16 cellular contexts compared by ENCODE assay signal in genomic region chr12:52200086-52200782, GRCh38. TPM values are rescaled to one million over a fixed set of nuclear protein-coding genes. Genes with fewer than 3 reads are reported as not detected.
DNase-seq lines count a peak whose midpoint lies in the region; ATAC-seq and TF ChIP-seq lines count a peak whose summit lies in the region.
"Had no signal": no experiment of that assay in that cellular context is flagged by ENCODE, and none has a peak within 500 bp of the region (broad histone marks: within the 10 kb centered on the region; RNA-seq: fewer than 3 reads in every experiment).

No MANE protein-coding gene starts in this region.

- H3K27me3 ChIP-seq in BLaER1: no peaks in the 10 kb centered on the region

- peaks cover 55% of the 10 kb centered on the region for H3K4me1 Mint-ChIP-seq in chondrocyte (ENCODE audit: low read depth)

- no peak overlapping the region for H3K27ac Mint-ChIP-seq in chondrocyte (ENCODE audit: unreplicated experiment)
- H3K27ac Mint-ChIP-seq: naive B cell, T-helper 17 cell had no signal

- no peak overlapping the region for H3K4me3 Mint-ChIP-seq in chondrocyte (ENCODE audit: unreplicated experiment)
- H3K4me3 Mint-ChIP-seq: naive B cell; stimulated activated naive CD8-positive, alpha-beta T cell treated with anti-CD3 and anti-CD28 coated beads, Interleukin-15, amount 100 ng/mL, for 72 hours; T-helper 17 cell had no signal

- peak overlapping the region; percentile 85; the same call in 1 of the 2 replicates for H3K4me2 ChIP-seq in BLaER1

- H3K4me3 ChIP-seq in BLaER1 (no peak overlapping the region), coronary artery (no peak overlapping the region)

- no peaks in the 10 kb centered on the region for H3K36me3 Mint-ChIP-seq in chondrocyte (ENCODE audit: low read depth)
- H3K36me3 Mint-ChIP-seq: naive B cell had no signal

- ATAC-seq in HG02759 (IDR thresholded peaks at IDR 0.05; ENCODE audit: unreplicated experiment): no peak
- no peak for ATAC-seq in GM18858 (IDR thresholded peaks at IDR 0.05; ENCODE audit: unreplicated experiment)
- ATAC-seq: stimulated activated naive CD8-positive, alpha-beta T cell treated with anti-CD3 and anti-CD28 coated beads, Interleukin-15, amount 100 ng/mL, for 72 hours; T-helper 17 cell had no signal

- H3K9me3 Mint-ChIP-seq in chondrocyte (ENCODE audit: low read depth): no peaks in the 10 kb centered on the region
- H3K9me3 Mint-ChIP-seq: naive B cell; stimulated activated naive CD8-positive, alpha-beta T cell treated with anti-CD3 and anti-CD28 coated beads, Interleukin-15, amount 100 ng/mL, for 72 hours had no signal

- no peak overlapping the region for H3K27ac ChIP-seq in BLaER1
- no peak overlapping the region for H3K27ac ChIP-seq in coronary artery

- no peaks in the 10 kb centered on the region for H3K36me3 ChIP-seq in BLaER1

- H3K9ac ChIP-seq in BLaER1: no peak overlapping the region

- TF ChIP-seq EP300 in Ishikawa (IDR thresholded peaks at IDR 0.05; ENCODE audit: borderline replicate concordance): no peak

- no peak for TF ChIP-seq RAD21 in Ishikawa (IDR thresholded peaks at IDR 0.05; ENCODE audit: low read depth)

- TF ChIP-seq CTCF in chondrocyte (IDR thresholded peaks at IDR 0.05) (no peak), coronary artery (IDR thresholded peaks at IDR 0.05) (no peak)

- H3K27me3 Mint-ChIP-seq in chondrocyte (ENCODE audit: low read depth): no peaks in the 10 kb centered on the region

- DNase-seq in chondrocyte (ENCODE audit: low spot score) (peak; percentile 76), myocyte (ENCODE audit: low read depth) (peak; percentile 91), coronary artery (ENCODE audit: low spot score) (no peak), T-helper 1 cell (no peak)
- DNase-seq: activated CD4-positive, alpha-beta T cell treated with anti-CD3 and anti-CD28 coated beads for 1 hour; activated gamma-delta T cell treated with Interleukin-2 at 50 U/mL for 16 hours; naive B cell; NCI-H1930; NCI-H526; stimulated activated CD4-positive, alpha-beta T cell treated with anti-CD3 and anti-CD28 coated beads, Interleukin-15, amount 100 ng/mL, for 24 hours; stimulated activated naive CD8-positive, alpha-beta T cell treated with anti-CD3 and anti-CD28 coated beads, Interleukin-15, amount 100 ng/mL, for 72 hours; T-helper 17 cell had no signal

- no peaks in the 10 kb centered on the region for H4K20me1 ChIP-seq in BLaER1

- peaks cover 66% of the 10 kb centered on the region for H3K4me1 ChIP-seq in BLaER1

- no peaks in the 10 kb centered on the region for H3K9me3 ChIP-seq in BLaER1

TF ChIP-seq in Ishikawa, 13 proteins besides CTCF, POLR2A, EP300 and RAD21:
- TF ChIP-seq CREB1 (IDR thresholded peaks at IDR 0.05; ENCODE audit: low read depth): no peak
- TF ChIP-seq EGR1 (IDR thresholded peaks at IDR 0.05): peak; percentile 68

RNA-seq across cellular contexts. Expression of gene KRT80, which starts 8.4 kb away (rescaled TPM):
- total RNA-seq in chondrocyte (10.7 to 17.0 TPM (median 12.1 TPM) in 3 replicates), myocyte (46.3 and 68.4 TPM in 2 replicates)
- 59.1 TPM for polyA plus RNA-seq in myocyte (2012)
- total RNA-seq: T-helper 17 cell had no signal

RNA-seq across cellular contexts. Expression of gene KRT7, which starts 32.8 kb away (rescaled TPM):
- 187 to 277 TPM (median 266 TPM) in 3 replicates for total RNA-seq in chondrocyte
- total RNA-seq in myocyte: 3.1 and 6.6 TPM in 2 replicates
- 13.9 TPM for polyA plus RNA-seq in myocyte (2012)

Comparison
In these comparisons a context has a peak if more than half of its experiments do, and no peak if none do; other contexts are left out.
1. DNase-seq: peak in chondrocyte (single experiment) and myocyte (single experiment); none in coronary artery (single experiment) and T-helper 1 cell (0 of 5).
2. RNA of gene KRT7, which starts 32.8 kb away (total RNA-seq): 187 to 277 TPM in chondrocyte; 3.1 to 6.6 TPM in myocyte; every median in the first group is over 10 times any median in the second.